Comparison of ENCODE assay signal across 10 cellular contexts in the genomic region with DNA sequence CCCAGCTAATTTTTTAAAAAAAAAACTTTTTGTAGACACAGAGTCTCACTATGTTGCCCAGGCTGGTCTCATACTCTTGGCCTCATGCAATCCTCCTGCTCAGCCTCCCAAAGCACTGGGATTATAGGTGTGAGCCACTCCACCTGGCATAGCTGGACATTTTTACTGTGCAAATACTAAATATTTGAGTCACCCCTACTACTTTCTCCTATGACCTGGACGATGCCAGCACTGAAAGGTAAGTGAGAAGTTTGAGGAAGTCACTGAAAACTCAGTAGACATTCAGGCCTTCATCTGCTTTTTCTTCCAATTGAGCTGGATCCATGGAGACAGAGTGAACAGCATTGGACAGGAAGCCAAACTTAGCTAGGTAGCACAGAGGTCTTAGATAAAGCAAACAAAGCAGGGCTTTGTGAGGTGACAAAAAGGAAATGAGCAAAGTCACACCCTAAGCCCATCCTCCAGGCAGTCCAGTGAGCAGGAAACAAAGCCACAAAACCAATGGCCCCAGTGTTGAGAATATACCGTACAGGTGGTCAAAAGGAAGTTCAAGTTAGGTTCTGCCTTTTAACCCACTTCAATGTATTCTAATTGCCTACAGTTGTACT.
DNase-seq lines count a peak whose midpoint lies in the region; ATAC-seq and TF ChIP-seq lines count a peak whose summit lies in the region.
"Had no signal": no experiment of that assay in that cellular context is flagged by ENCODE, and none has a peak within 500 bp of the region (broad histone marks: within the 10 kb centered on the region; RNA-seq: fewer than 3 reads in every experiment).

No MANE protein-coding gene starts in this region.

- H3K4me1 ChIP-seq in mammary epithelial cell (ENCODE audit: insufficient read depth, low read length) (peaks cover 19% of the 10 kb centered on the region), breast epithelium (no peaks in the 10 kb centered on the region), PC-9 (replicated peaks; ENCODE audit: insufficient read depth) (peaks cover 24% of the 10 kb centered on the region), neural progenitor cell (no peaks in the 10 kb centered on the region)
- H3K4me1 ChIP-seq: upper lobe of left lung had no signal

- BruUV-seq in mammary epithelial cell (replicated peaks; lab: Mats Ljungman, UMichigan) = no TSS peak
- BruUV-seq in PC-9 (replicated peaks; lab: Mats Ljungman, UMichigan) = no TSS peak

- H4K20me1 ChIP-seq in mammary epithelial cell (ENCODE audit: insufficient read depth, low read length) (no peaks in the 10 kb centered on the region), PC-9 (ENCODE audit: insufficient read depth) (no peaks in the 10 kb centered on the region), neural progenitor cell (ENCODE audit: low read depth) (no peaks in the 10 kb centered on the region)

- H3K36me3 ChIP-seq in mammary epithelial cell (ENCODE audit: insufficient read depth, low read length) (no peaks in the 10 kb centered on the region), breast epithelium (no peaks in the 10 kb centered on the region), PC-9 (ENCODE audit: low read depth) (no peaks in the 10 kb centered on the region), neural progenitor cell (no peaks in the 10 kb centered on the region)
- H3K36me3 ChIP-seq: upper lobe of left lung had no signal

- H3K27ac Mint-ChIP-seq in neural progenitor cell = no peak overlapping the region

- no peaks in the 10 kb centered on the region for H3K27me3 Mint-ChIP-seq in neural progenitor cell (ENCODE audit: insufficient read depth, low read depth)

- H3K9ac ChIP-seq in mammary epithelial cell (ENCODE audit: insufficient read depth, low read length) (no peak overlapping the region), neural progenitor cell (no peak overlapping the region)

- intact Hi-C loops in mammary epithelial cell (cut with micrococcal nuclease) = loop anchor here (10.0 kb wide), 1 partner anchor 280 kb away; no protein-coding TSS in a partner anchor
- intact Hi-C loops in breast epithelium (cut with DNase I; ENCODE audit: low total_unique reads) = no loop called here
- intact Hi-C loops in PC-9 (cut with micrococcal nuclease; ENCODE audit: unreplicated experiment) = loop anchor here (1.0 to 10.0 kb wide), 4 partner anchors 45 to 290 kb away; no protein-coding TSS in a partner anchor
- intact Hi-C loops in left ventricle myocardium superior (cut with micrococcal nuclease) = no loop called here

- POLR2A ChIA-PET in PC-9 (lab: Charles Lee; ENCODE audit: unreplicated experiment) = interaction anchor here (0.5 to 0.7 kb wide), 3 partner anchors 141 to 194 kb away, joined by 3 to 11 read pairs (median 4); a partner anchor contains a TSS

- ATAC-seq in HG02943 (IDR thresholded peaks at IDR 0.05; ENCODE audit: low read depth, unreplicated experiment) (peak; percentile 97), left ventricle myocardium superior (no peak)

- in situ Hi-C loops in mammary epithelial cell (cut with MboI; ENCODE audit: low sequenced_read_pairs in 2 of 2) = loop anchor here in 1 of 2 donors (10.0 to 25.0 kb wide), 2 partner anchors 200 to 287 kb away; no protein-coding TSS in a partner anchor

- no peaks in the 10 kb centered on the region for H3K79me2 ChIP-seq in mammary epithelial cell (ENCODE audit: insufficient read depth, low read length)
- H3K79me2 ChIP-seq in PC-9 (ENCODE audit: low read depth) = no peaks in the 10 kb centered on the region
- H3K79me2 ChIP-seq in neural progenitor cell (ENCODE audit: low read depth) = no peaks in the 10 kb centered on the region

- no peaks in the 10 kb centered on the region for H3K9me2 ChIP-seq in PC-9 (ENCODE audit: insufficient read depth)

- H3F3A ChIP-seq in PC-9 (ENCODE audit: insufficient read depth, low read depth) (peaks cover 16% of the 10 kb centered on the region), neural progenitor cell (ENCODE audit: low read depth) (no peaks in the 10 kb centered on the region)

- dilution Hi-C loops in mammary epithelial cell (cut with HindIII; ENCODE audit: low sequenced_read_pairs) = no loop called here

- WGBS in mammary epithelial cell (ENCODE audit: low coverage, missing lambda C conversion rate) = 21% methylated on average over 2 of the region's 2 CpGs

- H3K36me3 Mint-ChIP-seq in neural progenitor cell = no peaks in the 10 kb centered on the region

- H3K27ac ChIP-seq in mammary epithelial cell (ENCODE audit: insufficient read depth, low read depth, low read length) = peak overlapping the region; percentile 27
- H3K27ac ChIP-seq in breast epithelium = peak overlapping the region in 1 of 2 donors; percentile 21
- peak overlapping the region; percentile 81 for H3K27ac ChIP-seq in PC-9
- H3K27ac ChIP-seq in neural progenitor cell = no peak overlapping the region
- H3K27ac ChIP-seq: upper lobe of left lung had no signal

- H2AFZ ChIP-seq in mammary epithelial cell (ENCODE audit: low read depth, low read length) (peak overlapping the region; percentile 85), PC-9 (peak overlapping the region; percentile 82), neural progenitor cell (replicated peaks) (no peak overlapping the region)

- H3K4me2 ChIP-seq in mammary epithelial cell (ENCODE audit: insufficient read depth, low read depth, low read length) = no peak overlapping the region
- H3K4me2 ChIP-seq in PC-9 = peak overlapping the region; percentile 64
- no peak overlapping the region for H3K4me2 ChIP-seq in neural progenitor cell

- TF ChIP-seq CTCF in mammary epithelial cell (conservative IDR thresholded peaks at IDR 0.05 in 1 of 2, IDR thresholded peaks at IDR 0.05 in 1 of 2; ENCODE audit: extremely low read depth in 1 of 2, insufficient read depth in 1 of 2, low read depth in 1 of 2, low read length in 2 of 2) = no peak
- TF ChIP-seq CTCF in breast epithelium (IDR thresholded peaks at IDR 0.05) = no peak
- TF ChIP-seq CTCF in PC-9 (conservative IDR thresholded peaks at IDR 0.05) = no peak
- TF ChIP-seq CTCF in neural progenitor cell (IDR thresholded peaks at IDR 0.05) = no peak

- no peaks in the 10 kb centered on the region for H3K27me3 ChIP-seq in mammary epithelial cell (ENCODE audit: insufficient read depth, low read length)
- H3K27me3 ChIP-seq in breast epithelium = no peaks in the 10 kb centered on the region
- H3K27me3 ChIP-seq in PC-9 (ENCODE audit: insufficient read depth, low read depth) = no peaks in the 10 kb centered on the region
- no peaks in the 10 kb centered on the region for H3K27me3 ChIP-seq in neural progenitor cell
- H3K27me3 ChIP-seq: upper lobe of left lung had no signal

- CTCF ChIA-PET in mammary epithelial cell (lab: Charles Lee; ENCODE audit: low non-redundant PET) = no interaction called here
- CTCF ChIA-PET in PC-9 (lab: Charles Lee) = interaction anchor here (0.5 to 1.0 kb wide), 3 partner anchors 11 to 325 kb away, joined by 3 read pairs; no protein-coding TSS in a partner anchor

- H3K4me3 ChIP-seq in mammary epithelial cell (replicated peaks in 1 of 3; ENCODE audit: insufficient read depth in 1 of 3, low read depth in 2 of 3, low read length in 3 of 3) (no peak overlapping the region), breast epithelium (no peak overlapping the region), PC-9 (peak overlapping the region; percentile 18; the same call in 1 of the 2 replicates), neural progenitor cell (no peak overlapping the region)
- H3K4me3 ChIP-seq: upper lobe of left lung had no signal

- H3K4me3 Mint-ChIP-seq in neural progenitor cell = no peak overlapping the region

- no peaks in the 10 kb centered on the region for H3K9me3 ChIP-seq in mammary epithelial cell (replicated peaks; ENCODE audit: insufficient read depth, low read length)
- H3K9me3 ChIP-seq in breast epithelium = no peaks in the 10 kb centered on the region
- no peaks in the 10 kb centered on the region for H3K9me3 ChIP-seq in PC-9 (ENCODE audit: insufficient read depth, low read depth)
- H3K9me3 ChIP-seq in neural progenitor cell (ENCODE audit: low read depth) = no peaks in the 10 kb centered on the region
- H3K9me3 ChIP-seq: upper lobe of left lung had no signal

- H3K4me1 Mint-ChIP-seq in neural progenitor cell = no peaks in the 10 kb centered on the region

- DNase-seq in mammary epithelial cell = peak; percentile 31
- no peak for DNase-seq in breast epithelium (ENCODE audit: low spot score in 2 of 2)
- DNase-seq in PC-9 = peak; percentile 49 to 86
- peak; percentile 2 for DNase-seq in neural progenitor cell (ENCODE audit: low spot score)
- no peak for DNase-seq in NCI-H187 treated with DMSO at 0.1 percent for 48 hours (lab: John Stamatoyannopoulos, UW)
- DNase-seq in left ventricle myocardium superior = no peak
- no peak for DNase-seq in NCI-H1436 (lab: John Stamatoyannopoulos, UW)
- DNase-seq: left cardiac atrium, upper lobe of left lung had no signal

- no peaks in the 10 kb centered on the region for H3K9me3 Mint-ChIP-seq in neural progenitor cell

- TF ChIP-seq POLR2A in breast epithelium (IDR thresholded peaks at IDR 0.05) = no peak

Comparison
In these comparisons a context has a peak if more than half of its experiments do, and no peak if none do; other contexts are left out.
1. DNase-seq: peak in mammary epithelial cell (single experiment), PC-9 (2 of 2) and neural progenitor cell (single experiment); none in breast epithelium (0 of 2), NCI-H187 treated with DMSO at 0.1 percent for 48 hours (single experiment), left ventricle myocardium superior (single experiment) and NCI-H1436 (single experiment).
2. intact Hi-C loops: an anchor here in mammary epithelial cell (10.0 kb wide) and PC-9 (1.0 to 10.0 kb wide); none called in breast epithelium and left ventricle myocardium superior.